In genomic region chr16:81816793-81817210, GRCh38 we compare ENCODE assay signal across 17 cellular contexts. TPM values are rescaled to one million over a fixed set of nuclear protein-coding genes. Genes with fewer than 3 reads are reported as not detected.
DNase-seq lines count a peak whose midpoint lies in the region; ATAC-seq, FAIRE-seq and TF ChIP-seq lines count a peak whose summit lies in the region.
"Had no signal": no experiment of that assay in that cellular context is flagged by ENCODE, and none has a peak within 500 bp of the region (broad histone marks: within the 10 kb centered on the region; RNA-seq: fewer than 3 reads in every experiment).

No MANE protein-coding gene starts in this region.

- H3K4me2 ChIP-seq in BLaER1 (peak overlapping the region; percentile 90), K562 (ENCODE audit: insufficient read depth, low read length) (no peak overlapping the region)

- ATAC-seq in GM18517 (IDR thresholded peaks at IDR 0.05; ENCODE audit: unreplicated experiment) (peak; percentile 27), HG03354 (IDR thresholded peaks at IDR 0.05; ENCODE audit: poor library complexity, severe bottlenecking, unreplicated experiment) (peak; percentile 27), K562 (no peak), GM21825 (IDR thresholded peaks at IDR 0.05; ENCODE audit: unreplicated experiment) (no peak)
- ATAC-seq: HepG2 had no signal

- WGBS in K562 (ENCODE audit: insufficient coverage, low coverage, missing lambda C conversion rate), result 20% methylated on average over 8 of the region's 8 CpGs

- POLR2A ChIA-PET in K562 (lab: Yijun Ruan, JAX), result interaction anchor here (1.1 kb wide), 1 partner anchor 24 kb away, joined by 3 read pairs; no protein-coding TSS in a partner anchor

- H3K27me3 ChIP-seq in BLaER1 (no peaks in the 10 kb centered on the region), K562 (ENCODE audit: control insufficient read depth in 2 of 2, insufficient read depth in 2 of 2, low read length in 2 of 2) (peaks cover 15 to 53% of the 10 kb centered on the region in 2 experiments; a peak in 4 of 5 replicates)
- H3K27me3 ChIP-seq: ovary had no signal

- no peak for TF ChIP-seq RAD21 in K562 (CRISPR knock-in tag; conservative IDR thresholded peaks at IDR 0.05 in 1 of 2, IDR thresholded peaks at IDR 0.05 in 1 of 2)

- no peaks in the 10 kb centered on the region for H3K9me1 ChIP-seq in K562 (ENCODE audit: control insufficient read depth, insufficient read depth, low read length)

- H3K79me2 ChIP-seq in K562 (ENCODE audit: control insufficient read depth, insufficient read depth, low read length), result no peaks in the 10 kb centered on the region

- H3K9ac ChIP-seq in BLaER1, result peak overlapping the region; percentile 1; the same call in 1 of the 2 replicates
- no peak overlapping the region; a peak in 1 of 4 replicates for H3K9ac ChIP-seq in K562 (ENCODE audit: insufficient read depth in 1 of 2, low read depth in 2 of 2, low read length in 2 of 2)

- H3K4me3 ChIP-seq in BLaER1 (no peak overlapping the region), K562 (no peak overlapping the region)
- H3K4me3 ChIP-seq: ovary, tibial artery had no signal

- no peak for TF ChIP-seq EP300 in K562 (IDR thresholded peaks at IDR 0.05; ENCODE audit: low read length)

- peak overlapping the region; percentile 59; the same call in 1 of the 2 replicates for H3K27ac ChIP-seq in BLaER1
- H3K27ac ChIP-seq in K562 (ENCODE audit: extremely low read depth, low read depth, low read length), result no peak overlapping the region
- H3K27ac ChIP-seq: ovary, tibial artery had no signal

- no TSS peak for BruUV-seq in K562 (replicated peaks; lab: Mats Ljungman, UMichigan)

- H3K9me3 ChIP-seq in BLaER1 (no peaks in the 10 kb centered on the region), K562 (replicated peaks; ENCODE audit: control insufficient read depth, insufficient read depth, low read depth, low read length) (no peaks in the 10 kb centered on the region)
- H3K9me3 ChIP-seq: ovary had no signal

- DNase-seq in K562 (ENCODE audit: extremely low read depth in 1 of 4, low spot score in 3 of 4) (no peak), superior temporal gyrus (ENCODE audit: extremely low spot score) (no peak), NCI-H2029 (lab: John Stamatoyannopoulos, UW) (no peak)
- no peak for DNase-seq in stimulated activated CD4-positive, alpha-beta T cell treated with anti-CD3 and anti-CD28 coated beads, Interleukin-4, amount 100 ng/mL, for 1 hour
- DNase-seq: activated CD4-positive, alpha-beta T cell treated with anti-CD3 and anti-CD28 coated beads, Interleukin-2, amount 50 U/mL, for 1 hour; DMS 273 treated with DMSO at 0.1 percent for 48 hours; effector CD8-positive, alpha-beta T cell; NCI-H1436; NCI-H510A; ovary; stimulated activated CD4-positive, alpha-beta T cell treated with anti-CD3 and anti-CD28 coated beads, Interleukin-12 subunit alpha, Interleukin-12 subunit beta, amount 100 ng/mL, for 4 hours; tibial artery had no signal

- no peak for FAIRE-seq in K562 (lab: Jason Lieb, UNC)
- FAIRE-seq: HepG2 had no signal

- intact Hi-C loops in K562 (cut with micrococcal nuclease), result no loop called here

- TF ChIP-seq CTCF in K562 (IDR thresholded peaks at IDR 0.05 in 2 of 3, conservative IDR thresholded peaks at IDR 0.05 in 1 of 3; ENCODE audit: insufficient read depth in 2 of 3, low read depth in 1 of 3, low read length in 3 of 3), result no peak

- peaks cover 73% of the 10 kb centered on the region for H3K4me1 ChIP-seq in BLaER1
- no peaks in the 10 kb centered on the region; a peak in 2 of 5 replicates for H3K4me1 ChIP-seq in K562 (replicated peaks in 1 of 2; ENCODE audit: control insufficient read depth in 2 of 2, insufficient read depth in 2 of 2, low read length in 2 of 2)
- H3K4me1 ChIP-seq: tibial artery had no signal

- H4K20me1 ChIP-seq in BLaER1 (no peaks in the 10 kb centered on the region), K562 (replicated peaks; ENCODE audit: control insufficient read depth, insufficient read depth, low read length) (peaks cover 4% of the 10 kb centered on the region; the same call in 1 of the 2 replicates)

- in situ Hi-C loops in K562 (cut with MboI), result no loop called here

- H2AFZ ChIP-seq in K562 (ENCODE audit: low read depth, low read length), result no peak overlapping the region

- H3K36me3 ChIP-seq in BLaER1, result no peaks in the 10 kb centered on the region
- no peaks in the 10 kb centered on the region for H3K36me3 ChIP-seq in K562 (ENCODE audit: control insufficient read depth, insufficient read depth, low read length)
- H3K36me3 ChIP-seq: ovary, tibial artery had no signal

- CTCF ChIA-PET in K562 (lab: Yijun Ruan, JAX; ENCODE audit: low intra/inter-chr PET ratio), result no interaction called here

- TF ChIP-seq POLR2A in K562 (conservative IDR thresholded peaks at IDR 0.05), result no peak

TF ChIP-seq in K562, 482 proteins besides CTCF, POLR2A, EP300 and RAD21:
- TF ChIP-seq ETV1 (tag; conservative IDR thresholded peaks at IDR 0.05; ENCODE audit: low read depth) (peak; percentile 78), GABPA (tag; conservative IDR thresholded peaks at IDR 0.05; ENCODE audit: low read depth) (peak; percentile 67), CHAMP1 (IDR thresholded peaks at IDR 0.05) (no peak), NFRKB (IDR thresholded peaks at IDR 0.05; ENCODE audit: low read depth) (no peak)

RNA-seq across cellular contexts. Expression of gene PLCG2, which starts 37.7 kb away (rescaled TPM):
- 18.9 and 24.9 TPM in 2 replicates for total RNA-seq in K562 (2011; cell fraction: chromatin; rRNA removed; ENCODE audit: low replicate concordance)
- 10.9 and 11.8 TPM in 2 replicates for total RNA-seq in K562 (2011; cell fraction: nucleolus; rRNA removed)
- 12.5 and 14.6 TPM in 2 replicates for total RNA-seq in K562 (2011; cell fraction: nucleoplasm; rRNA removed)
- 1.7 and 4.0 TPM in 2 replicates for total RNA-seq in K562 (2014; rRNA removed)
- total RNA-seq in K562 (2014; rRNA removed; fragmentation: Illumina TruSeq; extraction: Trizol), result 2.7 and 3.3 TPM in 2 replicates
- 3.9 and 4.0 TPM in 2 replicates for total RNA-seq in K562 (2015; rRNA removed; fragmentation: Illumina TruSeq; extraction: Trizol)
- 7.1 and 8.6 TPM in 2 replicates for total RNA-seq in K562 (2021)
- polyA plus RNA-seq in K562 (2011; rRNA removed), result 4.2 and 7.9 TPM in 2 replicates
- 3.7 and 4.9 TPM in 2 replicates for polyA plus RNA-seq in K562 (2011; cell fraction: cytosol; rRNA removed)
- polyA plus RNA-seq in K562 (2011; cell fraction: nucleus; rRNA removed), result 15.0 and 22.1 TPM in 2 replicates
- polyA plus RNA-seq in K562 (2012), result 3.7 and 12.8 TPM in 2 replicates
- 2.6 and 3.1 TPM in 2 replicates for polyA plus RNA-seq in K562 (2014; fragmentation: Illumina TruSeq; extraction: Trizol)
- 1 to 10 TPM in 1 of 2 experiments, under 1 TPM in 1; 0.94 to 1.0 TPM for polyA plus RNA-seq in K562 (2014; fragmentation: Nextera tagmentation; extraction: Ambion mirVana)
- polyA plus RNA-seq in K562 (2014; rRNA removed), result 1.9 TPM in 2 replicates
- polyA minus RNA-seq in K562 (2011; rRNA and poly(A)+ RNA removed), result 9.3 and 12.6 TPM in 2 replicates
- 8.3 and 9.6 TPM in 2 replicates for polyA minus RNA-seq in K562 (2011; cell fraction: cytosol; rRNA and poly(A)+ RNA removed)
- polyA minus RNA-seq in K562 (2011; cell fraction: nucleus; rRNA and poly(A)+ RNA removed), result 11.0 and 21.5 TPM in 2 replicates

Comparison
In these comparisons a context has a peak if more than half of its experiments do, and no peak if none do; other contexts are left out.
1. ATAC-seq: peak in GM18517 (single experiment) and HG03354 (single experiment); none in K562 (single experiment) and GM21825 (single experiment).